ENCODE assay signal across 1 cellular context in genomic region chr19:41439441-41440222, GRCh38.
TF ChIP-seq lines count a peak whose summit lies in the region.

DMAC2 (minus strand) TSS chr19:41439912; CDS start chr19:41439899, 13 bp downstream.

TF ChIP-seq in HepG2, 621 proteins besides CTCF, POLR2A, EP300 and RAD21 (continued from another document and continues in another):
- TF ChIP-seq, protein P1, sequence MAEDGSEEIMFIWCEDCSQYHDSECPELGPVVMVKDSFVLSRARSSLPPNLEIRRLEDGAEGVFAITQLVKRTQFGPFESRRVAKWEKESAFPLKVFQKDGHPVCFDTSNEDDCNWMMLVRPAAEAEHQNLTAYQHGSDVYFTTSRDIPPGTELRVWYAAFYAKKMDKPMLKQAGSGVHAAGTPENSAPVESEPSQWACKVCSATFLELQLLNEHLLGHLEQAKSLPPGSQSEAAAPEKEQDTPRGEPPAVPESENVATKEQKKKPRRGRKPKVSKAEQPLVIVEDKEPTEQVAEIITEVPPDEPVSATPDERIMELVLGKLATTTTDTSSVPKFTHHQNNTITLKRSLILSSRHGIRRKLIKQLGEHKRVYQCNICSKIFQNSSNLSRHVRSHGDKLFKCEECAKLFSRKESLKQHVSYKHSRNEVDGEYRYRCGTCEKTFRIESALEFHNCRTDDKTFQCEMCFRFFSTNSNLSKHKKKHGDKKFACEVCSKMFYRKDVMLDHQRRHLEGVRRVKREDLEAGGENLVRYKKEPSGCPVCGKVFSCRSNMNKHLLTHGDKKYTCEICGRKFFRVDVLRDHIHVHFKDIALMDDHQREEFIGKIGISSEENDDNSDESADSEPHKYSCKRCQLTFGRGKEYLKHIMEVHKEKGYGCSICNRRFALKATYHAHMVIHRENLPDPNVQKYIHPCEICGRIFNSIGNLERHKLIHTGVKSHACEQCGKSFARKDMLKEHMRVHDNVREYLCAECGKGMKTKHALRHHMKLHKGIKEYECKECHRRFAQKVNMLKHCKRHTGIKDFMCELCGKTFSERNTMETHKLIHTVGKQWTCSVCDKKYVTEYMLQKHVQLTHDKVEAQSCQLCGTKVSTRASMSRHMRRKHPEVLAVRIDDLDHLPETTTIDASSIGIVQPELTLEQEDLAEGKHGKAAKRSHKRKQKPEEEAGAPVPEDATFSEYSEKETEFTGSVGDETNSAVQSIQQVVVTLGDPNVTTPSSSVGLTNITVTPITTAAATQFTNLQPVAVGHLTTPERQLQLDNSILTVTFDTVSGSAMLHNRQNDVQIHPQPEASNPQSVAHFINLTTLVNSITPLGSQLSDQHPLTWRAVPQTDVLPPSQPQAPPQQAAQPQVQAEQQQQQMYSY (CRISPR knock-in tag; IDR thresholded peaks at IDR 0.05): no peak
- TF ChIP-seq ZNF556 (CRISPR knock-in tag; IDR thresholded peaks at IDR 0.05; ENCODE audit: borderline replicate concordance) (peak; percentile 55; the same call in 1 of the 2 replicates), SNAI1 (CRISPR knock-in tag; IDR thresholded peaks at IDR 0.05; ENCODE audit: borderline replicate concordance) (no peak), KLF6 (CRISPR knock-in tag; IDR thresholded peaks at IDR 0.05) (peak; percentile 80; the same call in 1 of the 2 replicates), NR2F1 (CRISPR knock-in tag; IDR thresholded peaks at IDR 0.05) (no peak), ZBTB20 (CRISPR knock-in tag; IDR thresholded peaks at IDR 0.05; ENCODE audit: borderline replicate concordance, low read depth) (no peak), BHLHE40 (IDR thresholded peaks at IDR 0.05; ENCODE audit: low read length) (no peak), NR2F6 (IDR thresholded peaks at IDR 0.05) (no peak), NR2F6 (CRISPR knock-in tag; IDR thresholded peaks at IDR 0.05) (no peak; the same call in 1 of the 2 replicates), ZNF660 (CRISPR knock-in tag; IDR thresholded peaks at IDR 0.05; ENCODE audit: borderline replicate concordance, low read depth) (no peak), TCF7 (IDR thresholded peaks at IDR 0.05; ENCODE audit: low read depth) (no peak), NFATC3 (CRISPR knock-in tag; IDR thresholded peaks at IDR 0.05) (no peak), STAT5B (CRISPR knock-in tag; IDR thresholded peaks at IDR 0.05) (no peak), ZNF274 (CRISPR knock-in tag; IDR thresholded peaks at IDR 0.05) (peak; percentile 91), ZNF354B (CRISPR knock-in tag; IDR thresholded peaks at IDR 0.05) (no peak), ZNF614 (CRISPR knock-in tag; IDR thresholded peaks at IDR 0.05; ENCODE audit: borderline replicate concordance) (peak; percentile 91), ZNF501 (CRISPR knock-in tag; IDR thresholded peaks at IDR 0.05) (peak; percentile 90), FIP1L1 (IDR thresholded peaks at IDR 0.05; ENCODE audit: borderline replicate concordance, insufficient read depth, low read depth, low read length) (no peak), ZBTB7B (CRISPR knock-in tag; IDR thresholded peaks at IDR 0.05) (peak; percentile 95), KDM2A (CRISPR knock-in tag; IDR thresholded peaks at IDR 0.05; ENCODE audit: borderline replicate concordance, low read depth) (peak; percentile 92), MBD4 (IDR thresholded peaks at IDR 0.05; ENCODE audit: borderline replicate concordance, low read length) (no peak), NR1H2 (CRISPR knock-in tag; IDR thresholded peaks at IDR 0.05; ENCODE audit: borderline replicate concordance, low read depth) (no peak), ZBTB8A (CRISPR knock-in tag; IDR thresholded peaks at IDR 0.05; ENCODE audit: borderline replicate concordance, low read depth) (no peak; the same call in 1 of the 2 replicates), ZNF543 (CRISPR knock-in tag; IDR thresholded peaks at IDR 0.05) (no peak), SNRNP70 (IDR thresholded peaks at IDR 0.05; ENCODE audit: low read depth, low read length) (no peak), ZNF180 (CRISPR knock-in tag; IDR thresholded peaks at IDR 0.05; ENCODE audit: borderline replicate concordance, low read depth) (no peak), GPN1 (CRISPR knock-in tag; IDR thresholded peaks at IDR 0.05; ENCODE audit: borderline replicate concordance) (no peak), ZNF101 (CRISPR knock-in tag; IDR thresholded peaks at IDR 0.05; ENCODE audit: borderline replicate concordance, low read depth) (no peak), ZNF562 (CRISPR knock-in tag; IDR thresholded peaks at IDR 0.05; ENCODE audit: borderline replicate concordance) (no peak), SMC3 (IDR thresholded peaks at IDR 0.05; ENCODE audit: low read length) (no peak), TOE1 (CRISPR knock-in tag; IDR thresholded peaks at IDR 0.05) (no peak), SRY (CRISPR knock-in tag; IDR thresholded peaks at IDR 0.05) (no peak), MTF2 (CRISPR knock-in tag; IDR thresholded peaks at IDR 0.05; ENCODE audit: borderline replicate concordance) (no peak), MXD3 (CRISPR knock-in tag; IDR thresholded peaks at IDR 0.05) (peak; percentile 81; the same call in 1 of the 2 replicates), ZNF646 (CRISPR knock-in tag; IDR thresholded peaks at IDR 0.05) (no peak), KAT8 (CRISPR knock-in tag; IDR thresholded peaks at IDR 0.05) (peak; percentile 96), ZKSCAN1 (IDR thresholded peaks at IDR 0.05; ENCODE audit: low read length) (no peak), SAFB2 (CRISPR knock-in tag; IDR thresholded peaks at IDR 0.05; ENCODE audit: borderline replicate concordance, low read depth) (no peak), ZSCAN12 (CRISPR knock-in tag; IDR thresholded peaks at IDR 0.05) (no peak), FOXA1 (IDR thresholded peaks at IDR 0.05) (no peak), FOXA1 (CRISPR knock-in tag; IDR thresholded peaks at IDR 0.05) (no peak), ZNF607 (CRISPR knock-in tag; IDR thresholded peaks at IDR 0.05; ENCODE audit: borderline replicate concordance) (0 out of 2 replicates have a peak, but pooled peaks have one; percentile 66), ZNF431 (CRISPR knock-in tag; IDR thresholded peaks at IDR 0.05; ENCODE audit: borderline replicate concordance, low read depth) (no peak), ZNF296 (CRISPR knock-in tag; conservative IDR thresholded peaks at IDR 0.05) (no peak), CENPX (CRISPR knock-in tag; IDR thresholded peaks at IDR 0.05) (no peak)
- TF ChIP-seq, protein P2, sequence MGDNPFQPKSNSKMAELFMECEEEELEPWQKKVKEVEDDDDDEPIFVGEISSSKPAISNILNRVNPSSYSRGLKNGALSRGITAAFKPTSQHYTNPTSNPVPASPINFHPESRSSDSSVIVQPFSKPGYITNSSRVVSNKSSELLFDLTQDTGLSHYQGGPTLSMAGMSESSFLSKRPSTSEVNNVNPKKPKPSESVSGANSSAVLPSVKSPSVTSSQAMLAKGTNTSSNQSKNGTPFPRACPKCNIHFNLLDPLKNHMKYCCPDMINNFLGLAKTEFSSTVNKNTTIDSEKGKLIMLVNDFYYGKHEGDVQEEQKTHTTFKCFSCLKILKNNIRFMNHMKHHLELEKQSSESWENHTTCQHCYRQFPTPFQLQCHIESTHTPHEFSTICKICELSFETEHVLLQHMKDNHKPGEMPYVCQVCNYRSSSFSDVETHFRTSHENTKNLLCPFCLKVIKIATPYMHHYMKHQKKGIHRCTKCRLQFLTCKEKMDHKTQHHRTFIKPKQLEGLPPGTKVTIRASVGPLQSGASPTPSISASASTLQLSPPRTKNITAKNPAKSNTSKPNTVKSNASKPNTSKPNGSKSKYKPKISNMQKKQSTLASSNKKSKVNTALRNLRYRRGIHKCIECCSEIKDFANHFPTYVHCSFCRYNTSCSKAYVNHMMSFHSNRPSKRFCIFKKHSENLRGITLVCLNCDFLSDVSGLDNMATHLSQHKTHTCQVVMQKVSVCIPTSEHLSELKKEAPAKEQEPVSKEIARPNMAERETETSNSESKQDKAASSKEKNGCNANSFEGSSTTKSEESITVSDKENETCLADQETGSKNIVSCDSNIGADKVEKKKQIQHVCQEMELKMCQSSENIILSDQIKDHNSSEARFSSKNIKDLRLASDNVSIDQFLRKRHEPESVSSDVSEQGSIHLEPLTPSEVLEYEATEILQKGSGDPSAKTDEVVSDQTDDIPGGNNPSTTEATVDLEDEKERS (CRISPR knock-in tag; IDR thresholded peaks at IDR 0.05): no peak
- TF ChIP-seq, protein P3, sequence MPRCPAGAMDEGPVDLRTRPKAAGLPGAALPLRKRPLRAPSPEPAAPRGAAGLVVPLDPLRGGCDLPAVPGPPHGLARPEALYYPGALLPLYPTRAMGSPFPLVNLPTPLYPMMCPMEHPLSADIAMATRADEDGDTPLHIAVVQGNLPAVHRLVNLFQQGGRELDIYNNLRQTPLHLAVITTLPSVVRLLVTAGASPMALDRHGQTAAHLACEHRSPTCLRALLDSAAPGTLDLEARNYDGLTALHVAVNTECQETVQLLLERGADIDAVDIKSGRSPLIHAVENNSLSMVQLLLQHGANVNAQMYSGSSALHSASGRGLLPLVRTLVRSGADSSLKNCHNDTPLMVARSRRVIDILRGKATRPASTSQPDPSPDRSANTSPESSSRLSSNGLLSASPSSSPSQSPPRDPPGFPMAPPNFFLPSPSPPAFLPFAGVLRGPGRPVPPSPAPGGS (CRISPR knock-in tag; IDR thresholded peaks at IDR 0.05): peak; percentile 61; the same call in 1 of the 2 replicates
- TF ChIP-seq, protein P4, sequence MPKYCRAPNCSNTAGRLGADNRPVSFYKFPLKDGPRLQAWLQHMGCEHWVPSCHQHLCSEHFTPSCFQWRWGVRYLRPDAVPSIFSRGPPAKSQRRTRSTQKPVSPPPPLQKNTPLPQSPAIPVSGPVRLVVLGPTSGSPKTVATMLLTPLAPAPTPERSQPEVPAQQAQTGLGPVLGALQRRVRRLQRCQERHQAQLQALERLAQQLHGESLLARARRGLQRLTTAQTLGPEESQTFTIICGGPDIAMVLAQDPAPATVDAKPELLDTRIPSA (CRISPR knock-in tag; IDR thresholded peaks at IDR 0.05; ENCODE audit: borderline replicate concordance): no peak
- TF ChIP-seq, protein P5, sequence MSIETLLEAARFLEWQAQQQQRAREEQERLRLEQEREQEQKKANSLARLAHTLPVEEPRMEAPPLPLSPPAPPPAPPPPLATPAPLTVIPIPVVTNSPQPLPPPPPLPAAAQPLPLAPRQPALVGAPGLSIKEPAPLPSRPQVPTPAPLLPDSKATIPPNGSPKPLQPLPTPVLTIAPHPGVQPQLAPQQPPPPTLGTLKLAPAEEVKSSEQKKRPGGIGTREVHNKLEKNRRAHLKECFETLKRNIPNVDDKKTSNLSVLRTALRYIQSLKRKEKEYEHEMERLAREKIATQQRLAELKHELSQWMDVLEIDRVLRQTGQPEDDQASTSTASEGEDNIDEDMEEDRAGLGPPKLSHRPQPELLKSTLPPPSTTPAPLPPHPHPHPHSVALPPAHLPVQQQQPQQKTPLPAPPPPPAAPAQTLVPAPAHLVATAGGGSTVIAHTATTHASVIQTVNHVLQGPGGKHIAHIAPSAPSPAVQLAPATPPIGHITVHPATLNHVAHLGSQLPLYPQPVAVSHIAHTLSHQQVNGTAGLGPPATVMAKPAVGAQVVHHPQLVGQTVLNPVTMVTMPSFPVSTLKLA (IDR thresholded peaks at IDR 0.05): no peak
- TF ChIP-seq, protein P6, sequence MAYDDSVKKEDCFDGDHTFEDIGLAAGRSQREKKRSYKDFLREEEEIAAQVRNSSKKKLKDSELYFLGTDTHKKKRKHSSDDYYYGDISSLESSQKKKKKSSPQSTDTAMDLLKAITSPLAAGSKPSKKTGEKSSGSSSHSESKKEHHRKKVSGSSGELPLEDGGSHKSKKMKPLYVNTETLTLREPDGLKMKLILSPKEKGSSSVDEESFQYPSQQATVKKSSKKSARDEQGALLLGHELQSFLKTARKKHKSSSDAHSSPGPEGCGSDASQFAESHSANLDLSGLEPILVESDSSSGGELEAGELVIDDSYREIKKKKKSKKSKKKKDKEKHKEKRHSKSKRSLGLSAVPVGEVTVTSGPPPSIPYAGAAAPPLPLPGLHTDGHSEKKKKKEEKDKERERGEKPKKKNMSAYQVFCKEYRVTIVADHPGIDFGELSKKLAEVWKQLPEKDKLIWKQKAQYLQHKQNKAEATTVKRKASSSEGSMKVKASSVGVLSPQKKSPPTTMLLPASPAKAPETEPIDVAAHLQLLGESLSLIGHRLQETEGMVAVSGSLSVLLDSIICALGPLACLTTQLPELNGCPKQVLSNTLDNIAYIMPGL (CRISPR knock-in tag; IDR thresholded peaks at IDR 0.05; ENCODE audit: borderline replicate concordance in 1 of 2, low read depth in 1 of 2): peak; percentile 63 to 82; a peak in 3 of 4 replicates
